8 cellular contexts compared by ENCODE assay signal in genomic region chr1:16532449-16532991, GRCh38. TPM values are rescaled to one million over a fixed set of nuclear protein-coding genes. Genes with fewer than 3 reads are reported as not detected.
A peak's percentile ranks its signal among the peaks of the same experiment; 100 is the strongest.
DNase-seq lines count a peak whose midpoint lies in the region; ATAC-seq and TF ChIP-seq lines count a peak whose summit lies in the region.
"Not testable (repeated sequence)": the region's sequence is repeated elsewhere in the genome, so short reads cannot be mapped to it uniquely, and the experiment has no call there.
"Had no signal": no experiment of that assay in that cellular context is flagged by ENCODE, and none has a peak within 500 bp of the region (broad histone marks: within the 10 kb centered on the region; RNA-seq: fewer than 3 reads in every experiment).

No MANE protein-coding gene starts in this region.

- H3K36me3 ChIP-seq in endodermal cell (ENCODE audit: control insufficient read depth, insufficient read depth, low read length); cardiac muscle cell; iPS-20b (ENCODE audit: insufficient read depth, low read depth, low read length); psoas muscle (ENCODE audit: insufficient read depth in 1 of 2, low read depth in 1 of 2): not testable (repeated sequence)

- H3K27ac Mint-ChIP-seq in H9; activated naive CD4-positive, alpha-beta T cell treated with anti-CD3 and anti-CD28 coated beads for 36 hours; endodermal cell; nephron: not testable (repeated sequence)

- H2AK5ac ChIP-seq in H9 (ENCODE audit: insufficient read length, low read length), result not testable (repeated sequence)

- H3K14ac ChIP-seq in H9 (ENCODE audit: insufficient read depth, low read length), result not testable (repeated sequence)

- H4K5ac ChIP-seq in H9 (ENCODE audit: insufficient read length, low read depth, low read length), result not testable (repeated sequence)

- not testable (repeated sequence) for H3T11ph ChIP-seq in H9 (ENCODE audit: low read length)

- peaks cover 39% of the 10 kb centered on the region for H3K27me3 Mint-ChIP-seq in H9 (ENCODE audit: low read depth)
- H3K27me3 Mint-ChIP-seq in activated naive CD4-positive, alpha-beta T cell treated with anti-CD3 and anti-CD28 coated beads for 36 hours (ENCODE audit: low read depth), result peaks cover 28% of the 10 kb centered on the region
- peaks cover 55% of the 10 kb centered on the region for H3K27me3 Mint-ChIP-seq in endodermal cell (ENCODE audit: insufficient read depth)
- H3K27me3 Mint-ChIP-seq in nephron (ENCODE audit: low read depth), result peaks cover 56% of the 10 kb centered on the region

- not testable (repeated sequence) for H4K8ac ChIP-seq in H9 (replicated peaks; ENCODE audit: insufficient read length, low read depth, low read length)

- H3K4me3 Mint-ChIP-seq in H9, result peak overlapping the region; percentile 49 to 76
- not testable (repeated sequence) for H3K4me3 Mint-ChIP-seq in activated naive CD4-positive, alpha-beta T cell treated with anti-CD3 and anti-CD28 coated beads for 36 hours
- H3K4me3 Mint-ChIP-seq in endodermal cell, result peak overlapping the region; percentile 45
- peak overlapping the region; percentile 73 to 81 (median 78) for H3K4me3 Mint-ChIP-seq in nephron

- not testable (repeated sequence) for H4K20me1 ChIP-seq in H9 (ENCODE audit: control insufficient read depth, insufficient read depth, insufficient read length)

- not testable (repeated sequence) for H4K91ac ChIP-seq in H9 (ENCODE audit: insufficient read length, low read depth, low read length)

- intact Hi-C loops in activated naive CD4-positive, alpha-beta T cell treated with anti-CD3 and anti-CD28 coated beads for 36 hours (cut with micrococcal nuclease); psoas muscle (cut with DNase I): not testable (repeated sequence)

- not testable (repeated sequence) for H3K36me3 Mint-ChIP-seq in H9 (ENCODE audit: insufficient read depth in 1 of 3, low read depth in 3 of 3); activated naive CD4-positive, alpha-beta T cell treated with anti-CD3 and anti-CD28 coated beads for 36 hours (ENCODE audit: low read depth); endodermal cell (ENCODE audit: low read depth); nephron (ENCODE audit: low read depth)

- no CpG with 5 or more reads among the region's 25 CpGs for WGBS in H9 (ENCODE audit: extremely low coverage, insufficient read length, low lambda C conversion rate)
- WGBS in endodermal cell (ENCODE audit: insufficient coverage in 1 of 2, insufficient read length in 1 of 2), 2 experiments, result 19% methylated on average over 18 of the region's 25 CpGs; no CpG with 5 or more reads in 1 of the 2 experiments
- 6 to 32% (median 19%) methylated on average over 12 to 21 of the region's 25 CpGs for WGBS in psoas muscle, 3 donors

- H3K79me1 ChIP-seq in H9 (ENCODE audit: insufficient read depth, low read depth, low read length, poor library complexity, severe bottlenecking), result not testable (repeated sequence)

- H3K27ac ChIP-seq in H9 (ENCODE audit: insufficient read length, low read depth, low read length); endodermal cell (ENCODE audit: low read depth, low read length); cardiac muscle cell; iPS-20b (ENCODE audit: low read length); psoas muscle: not testable (repeated sequence)

- CTCF ChIA-PET in activated naive CD4-positive, alpha-beta T cell treated with anti-CD3 and anti-CD28 coated beads for 36 hours (lab: Charles Lee), result not testable (repeated sequence)

- not testable (repeated sequence) for H3K9ac ChIP-seq in H9 (ENCODE audit: extremely low read depth, insufficient read length, low read length); endodermal cell (ENCODE audit: extremely low read depth, low read length, poor library complexity, severe bottlenecking); iPS-20b (ENCODE audit: low read depth, low read length)

- not testable (repeated sequence) for H2BK15ac ChIP-seq in H9 (ENCODE audit: low read depth, low read length)

- not testable (repeated sequence) for ATAC-seq in psoas muscle

- not testable (repeated sequence) for H2BK5ac ChIP-seq in H9 (ENCODE audit: insufficient read length, low read length)

- H3K18ac ChIP-seq in H9 (ENCODE audit: insufficient read length, low read depth, low read length), result not testable (repeated sequence)

- H3K4ac ChIP-seq in H9 (ENCODE audit: low read depth, low read length), result not testable (repeated sequence)

- not testable (repeated sequence) for H2BK120ac ChIP-seq in H9 (ENCODE audit: low read depth, low read length, poor library complexity, severe bottlenecking)

- not testable (repeated sequence) for H3K9me3 Mint-ChIP-seq in H9; activated naive CD4-positive, alpha-beta T cell treated with anti-CD3 and anti-CD28 coated beads for 36 hours; endodermal cell; nephron

- peaks cover 19 to 22% of the 10 kb centered on the region in 2 experiments for H3K4me1 Mint-ChIP-seq in H9
- not testable (repeated sequence) for H3K4me1 Mint-ChIP-seq in activated naive CD4-positive, alpha-beta T cell treated with anti-CD3 and anti-CD28 coated beads for 36 hours (ENCODE audit: low read depth); endodermal cell; nephron

- TF ChIP-seq CTCF in H9 (conservative IDR thresholded peaks at IDR 0.05), result peak; percentile 49
- TF ChIP-seq CTCF in endodermal cell (conservative IDR thresholded peaks at IDR 0.05), result peak; percentile 54
- peak; percentile 28 for TF ChIP-seq CTCF in cardiac muscle cell (IDR thresholded peaks at IDR 0.05; ENCODE audit: low read depth, low read length)
- TF ChIP-seq CTCF in nephron (IDR thresholded peaks at IDR 0.05; ENCODE audit: unreplicated experiment in 3 of 3), result peak in 2 of 3 experiments; percentile 8 to 26
- not testable (repeated sequence) for TF ChIP-seq CTCF in psoas muscle (IDR thresholded peaks at IDR 0.05)

- not testable (repeated sequence) for H2BK20ac ChIP-seq in H9 (ENCODE audit: low read depth, low read length, poor library complexity, severe bottlenecking)

- not testable (repeated sequence) for H2AFZ ChIP-seq in H9 (ENCODE audit: low read length)

- not testable (repeated sequence) for H3K79me2 ChIP-seq in H9 (ENCODE audit: insufficient read depth, low read length)

- H3K56ac ChIP-seq in H9 (ENCODE audit: insufficient read length, low read depth, low read length), result not testable (repeated sequence)

- not testable (repeated sequence) for H3K9me3 ChIP-seq in H9 (ENCODE audit: control insufficient read depth, low read depth, low read length); endodermal cell (ENCODE audit: control insufficient read depth, low read length); cardiac muscle cell (ENCODE audit: low read depth); iPS-20b (ENCODE audit: insufficient read depth, low read depth, low read length); psoas muscle

- not testable (repeated sequence) for H3K4me3 ChIP-seq in endodermal cell (ENCODE audit: low read length); cardiac muscle cell
- H3K4me3 ChIP-seq in iPS-20b (ENCODE audit: low read length) (peak overlapping the region; percentile 40; the same call in 1 of the 2 replicates), psoas muscle (peak overlapping the region; percentile 32)

- H3K4me1 ChIP-seq in H9 (ENCODE audit: insufficient read depth, low read length); endodermal cell (ENCODE audit: control insufficient read depth, insufficient read depth, low read length); cardiac muscle cell (ENCODE audit: low read depth); iPS-20b (ENCODE audit: insufficient read depth, low read length); psoas muscle: not testable (repeated sequence)

- H3K4me2 ChIP-seq in H9 (ENCODE audit: insufficient read depth, insufficient read length, low read length), result peak overlapping the region; percentile 4

- not testable (repeated sequence) for H3K23ac ChIP-seq in H9 (ENCODE audit: insufficient read length, low read depth, low read length)

- not testable (repeated sequence) for H3K23me2 ChIP-seq in H9 (ENCODE audit: insufficient read length, low read depth, low read length, poor library complexity, severe bottlenecking)

- not testable (repeated sequence) for H3K27me3 ChIP-seq in H9 (ENCODE audit: insufficient read depth, low read length); endodermal cell (ENCODE audit: control insufficient read depth, insufficient read depth, low read length, poor library complexity, severe bottlenecking); cardiac muscle cell
- H3K27me3 ChIP-seq in iPS-20b (ENCODE audit: insufficient read depth, low read length), result peaks cover 40% of the 10 kb centered on the region
- peaks cover 0 to 28% (median 2%) of the 10 kb centered on the region in 3 donors for H3K27me3 ChIP-seq in psoas muscle (ENCODE audit: insufficient read depth in 3 of 3, low read length in 2 of 3)

- not testable (repeated sequence) for H2BK12ac ChIP-seq in H9 (ENCODE audit: insufficient read length, low read depth, low read length)

- DNase-seq in H9, endodermal cell, psoas muscle: not testable (repeated sequence)
- DNase-seq in activated naive CD4-positive, alpha-beta T cell treated with anti-CD3 and anti-CD28 coated beads for 36 hours, result peak; percentile 16
- peak in 1 of 2 donors; percentile 9 for DNase-seq in cardiac muscle cell (ENCODE audit: low read depth in 1 of 2, low spot score in 1 of 2)

RNA-seq across cellular contexts. Expression of gene RNU1-1, which starts 18.4 kb away (rescaled TPM):
- total RNA-seq in H9 (2021) (1,874 and 2,051 TPM in 2 replicates), endodermal cell (1,000 to 10,000 TPM; 2,483 to 3,611 TPM), cardiac muscle cell (under 0.01 TPM in 2 replicates), psoas muscle (1,000 to 10,000 TPM; 1,264 to 5,208 (median 3,151) TPM)
- total RNA-seq in activated naive CD4-positive, alpha-beta T cell treated with anti-CD3 and anti-CD28 coated beads for 36 hours, result 1,000 to 10,000 TPM; 1,341 to 1,386 TPM
- polyA plus RNA-seq in endodermal cell (2013, experiment 1 of 2), result 11,872 TPM
- 14,577 TPM for polyA plus RNA-seq in endodermal cell (2013, experiment 2 of 2)
- polyA plus RNA-seq in cardiac muscle cell (3.8 TPM in 1 of 2 replicates, not detected in the other), psoas muscle (not detected)
- polyA plus RNA-seq: BJ had no signal

Comparison
In these comparisons a context has a peak if more than half of its experiments do, and no peak if none do; other contexts are left out.
1. RNA of gene RNU1-1, which starts 18.4 kb away (total RNA-seq): 1,264 to 5,208 TPM in psoas muscle, 2,483 to 3,611 TPM in endodermal cell, 1,874 to 2,051 TPM in H9 and 1,341 to 1,386 TPM in activated naive CD4-positive, alpha-beta T cell treated with anti-CD3 and anti-CD28 coated beads for 36 hours; under 0.01 TPM in cardiac muscle cell; every median in the first group is over 1,000 times any median in the second.